In the genomic region with DNA sequence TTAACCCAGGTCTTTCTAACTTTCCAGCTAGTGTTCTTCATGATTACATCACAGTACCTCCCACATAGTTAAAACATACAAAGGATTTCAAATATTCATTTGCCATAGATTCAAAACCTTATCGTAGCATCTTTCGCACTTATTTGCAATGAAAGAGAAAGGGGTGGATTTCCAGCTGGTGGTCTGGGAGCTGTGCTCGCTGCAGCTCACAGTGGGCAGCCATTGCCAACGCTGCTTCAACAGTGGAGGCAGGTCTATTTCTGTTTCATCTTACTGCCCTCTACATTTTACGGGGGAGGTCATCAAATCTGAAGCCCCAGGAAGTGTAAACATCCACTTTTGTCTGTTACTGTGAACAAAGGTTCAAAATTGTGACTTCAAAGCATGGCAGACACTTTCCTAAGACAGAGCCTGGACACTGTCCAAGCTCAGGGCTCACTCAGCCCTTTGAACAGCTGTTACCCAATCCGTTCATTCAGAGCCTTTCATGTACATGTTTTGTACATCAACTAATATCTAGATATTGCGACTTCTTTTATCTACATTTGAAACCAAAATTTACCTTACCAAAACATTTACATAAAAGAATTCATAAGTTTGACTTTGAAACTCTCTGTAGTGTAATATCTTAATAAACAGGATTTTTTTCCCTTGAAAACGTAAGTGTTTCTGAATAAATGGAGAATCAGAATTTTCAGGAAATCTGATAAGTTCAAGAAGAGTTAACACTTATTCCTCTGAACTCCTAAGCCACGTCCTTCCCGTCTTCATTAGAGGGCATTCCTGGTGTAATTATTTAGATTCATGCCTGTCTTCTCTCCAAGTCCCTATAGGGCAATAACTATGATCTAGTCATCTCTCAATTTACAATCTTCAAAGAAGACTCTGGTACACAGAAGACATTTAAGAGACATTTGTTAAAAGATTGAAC, we compare ENCODE assay signal across 15 cellular contexts. TPM values are rescaled to one million over a fixed set of nuclear protein-coding genes. Genes with fewer than 3 reads are reported as not detected.
DNase-seq lines count a peak whose midpoint lies in the region; ATAC-seq and FAIRE-seq lines count a peak whose summit lies in the region.
"Had no signal": no experiment of that assay in that cellular context is flagged by ENCODE, and none has a peak within 500 bp of the region (broad histone marks: within the 10 kb centered on the region; RNA-seq: fewer than 3 reads in every experiment).

No MANE protein-coding gene starts in this region.

- no peaks in the 10 kb centered on the region for H3K36me3 ChIP-seq in HUES48 (ENCODE audit: control insufficient read depth, insufficient read depth, low read length)
- H3K36me3 ChIP-seq in SJSA1 = peaks cover 5% of the 10 kb centered on the region
- no peaks in the 10 kb centered on the region for H3K36me3 ChIP-seq in small intestine (ENCODE audit: control insufficient read depth in 2 of 2, insufficient read depth in 2 of 2, low read length in 2 of 2)
- H3K36me3 ChIP-seq: spleen had no signal

- no peak overlapping the region for H3K4me3 ChIP-seq in HUES48 (ENCODE audit: low read depth, low read length)
- no peak overlapping the region for H3K4me3 ChIP-seq in SJSA1
- no peak overlapping the region for H3K4me3 ChIP-seq in right cardiac atrium (ENCODE audit: low read length)
- no peak overlapping the region for H3K4me3 ChIP-seq in small intestine (ENCODE audit: low read depth in 1 of 2, low read length in 2 of 2)
- H3K4me3 ChIP-seq: spleen had no signal

- no peak overlapping the region for H3K9ac ChIP-seq in HUES48 (ENCODE audit: low read depth, low read length)

- 65% methylated on average over 10 of the region's 10 CpGs for WGBS in right cardiac atrium
- 51 to 59% (median 57%) methylated on average over 10 of the region's 10 CpGs for WGBS in small intestine, 3 donors

- FAIRE-seq in small intestine (lab: Jason Lieb, UNC) = no peak
- FAIRE-seq: endothelial cell of umbilical vein, GM18507, H54 had no signal

- H3K27me3 ChIP-seq in HUES48 (ENCODE audit: control insufficient read depth, insufficient read depth, low read length) (no peaks in the 10 kb centered on the region), SJSA1 (replicated peaks) (no peaks in the 10 kb centered on the region), right cardiac atrium (ENCODE audit: control insufficient read depth, insufficient read depth) (no peaks in the 10 kb centered on the region), small intestine (ENCODE audit: control insufficient read depth in 2 of 2, insufficient read depth in 2 of 2, low read length in 2 of 2) (no peaks in the 10 kb centered on the region)
- H3K27me3 ChIP-seq: spleen had no signal

- H3K27ac ChIP-seq in HUES48 (ENCODE audit: low read depth, low read length) = peak overlapping the region; percentile 70
- peak overlapping the region; percentile 36 for H3K27ac ChIP-seq in SJSA1
- H3K27ac ChIP-seq in right cardiac atrium (ENCODE audit: low read length) = peak overlapping the region; percentile 75
- H3K27ac ChIP-seq in small intestine (ENCODE audit: low read depth in 1 of 2, low read length in 1 of 2) = no peak overlapping the region

- H3K4me1 ChIP-seq in HUES48 (ENCODE audit: control insufficient read depth, insufficient read depth, low read length) = peaks cover 40% of the 10 kb centered on the region
- H3K4me1 ChIP-seq in SJSA1 (replicated peaks) = peaks cover 61% of the 10 kb centered on the region
- H3K4me1 ChIP-seq in right cardiac atrium (ENCODE audit: control insufficient read depth, insufficient read depth, low read length) = peaks cover 34% of the 10 kb centered on the region
- H3K4me1 ChIP-seq in small intestine (ENCODE audit: control insufficient read depth in 2 of 2, insufficient read depth in 1 of 2, low read depth in 1 of 2, low read length in 1 of 2) = peaks cover 15 to 19% of the 10 kb centered on the region in 2 donors

- ATAC-seq in right cardiac atrium (peak in 1 of 2 donors; percentile 19), GM19324 (IDR thresholded peaks at IDR 0.05; ENCODE audit: low FRiP score, unreplicated experiment) (no peak), sciatic nerve (no peak)
- ATAC-seq: activated CD4-positive, alpha-beta T cell treated with anti-CD3 and anti-CD28 coated beads for 36 hours had no signal

- H3K9me3 ChIP-seq in HUES48 (ENCODE audit: control insufficient read depth, insufficient read depth, low read length) (no peaks in the 10 kb centered on the region), SJSA1 (replicated peaks) (no peaks in the 10 kb centered on the region; the same call in 1 of the 2 replicates), right cardiac atrium (ENCODE audit: control insufficient read depth, low read length) (no peaks in the 10 kb centered on the region), small intestine (ENCODE audit: control insufficient read depth, low read depth) (no peaks in the 10 kb centered on the region)
- H3K9me3 ChIP-seq: spleen had no signal

- DNase-seq in SJSA1 (ENCODE audit: low read depth in 1 of 2, low spot score in 2 of 2) (peak in 1 of 2 experiments; percentile 56), right cardiac atrium (peak in 1 of 3 donors; percentile 45), small intestine (peak; percentile 48), cerebellum (ENCODE audit: low spot score) (no peak), sciatic nerve (ENCODE audit: low spot score) (no peak)
- DNase-seq in activated CD4-positive, alpha-beta T cell treated with anti-CD3 and anti-CD28 coated beads, Interleukin-2, amount 50 U/mL, for 4 hours = no peak
- DNase-seq: activated CD4-positive, alpha-beta T cell treated with anti-CD3 and anti-CD28 coated beads for 36 hours; activated naive CD4-positive, alpha-beta T cell treated with anti-CD3 and anti-CD28 coated beads, Interleukin-2, amount 10 ng/mL, durations not matched to agents 7 days and 5 days; kidney glomerular epithelial cell; spleen had no signal

- intact Hi-C loops in right cardiac atrium (cut with DNase I) (no loop called here), sciatic nerve (cut with DNase I) (no loop called here)

RNA-seq across cellular contexts. Expression of a gene that starts 25.1 kb away (rescaled TPM):
- 4.9 and 7.8 TPM in 2 replicates for total RNA-seq in SJSA1 (2014; rRNA removed; shearing (Covaris generic))
- total RNA-seq in right cardiac atrium (10 to 100 TPM; 26.1 to 35.7 (median 30.7) TPM), cerebellum (28.0 TPM), sciatic nerve (151 TPM)
- polyA plus RNA-seq in right cardiac atrium (9.6 TPM), small intestine (1 to 10 TPM; 2.2 to 7.4 (median 2.7) TPM)

Comparison
In these comparisons a context has a peak if more than half of its experiments do, and no peak if none do; other contexts are left out.
1. H3K27ac ChIP-seq: peak in HUES48 (single experiment), SJSA1 (single experiment) and right cardiac atrium (single experiment); none in small intestine (0 of 2).